Comparison of ENCODE assay signal across 8 cellular contexts in genomic region chr16:74297296-74297665, GRCh38. TPM values are rescaled to one million over a fixed set of nuclear protein-coding genes. Genes with fewer than 3 reads are reported as not detected.
A peak's percentile ranks its signal among the peaks of the same experiment; 100 is the strongest.
DNase-seq lines count a peak whose midpoint lies in the region; ATAC-seq and TF ChIP-seq lines count a peak whose summit lies in the region.

No MANE protein-coding gene starts in this region.

- DNase-seq in EL = peak; percentile 44
- peak in 2 of 3 donors; percentile 21 to 50 for DNase-seq in Peyer's patch
- peak in 3 of 4 experiments; percentile 11 to 15 (median 13) for DNase-seq in stimulated activated CD4-positive, alpha-beta T cell treated with anti-CD3 and anti-CD28 coated beads, Interleukin-1b, Interleukin-23, amount 100 ng/mL, for 24 hours (ENCODE audit: low read depth in 4 of 4, low spot score in 1 of 4)
- DNase-seq in HK-2 (ENCODE audit: unreplicated experiment) = no peak

- H3K9me3 ChIP-seq in HEK293 (ENCODE audit: control insufficient read depth, insufficient read depth, low read depth, low read length) (no peaks in the 10 kb centered on the region), Peyer's patch (no peaks in the 10 kb centered on the region), iPS-20b (ENCODE audit: insufficient read depth, low read depth, low read length) (no peaks in the 10 kb centered on the region)

- H3K4me1 ChIP-seq in HEK293 (ENCODE audit: control insufficient read depth, insufficient read depth, low read length) (no peaks in the 10 kb centered on the region; the same call in 1 of the 2 replicates), Peyer's patch (peaks cover 0 to 20% (median 0%) of the 10 kb centered on the region in 4 donors), iPS-20b (ENCODE audit: insufficient read depth, low read length) (no peaks in the 10 kb centered on the region; the same call in 1 of the 2 replicates)

- H3K27ac ChIP-seq in HEK293 (ENCODE audit: extremely low read depth, low read depth, low read length) (peak overlapping the region; percentile 94), Peyer's patch (peak overlapping the region; percentile 89 to 94 (median 93)), angular gyrus (ENCODE audit: low read depth, low read length) (peak overlapping the region; percentile 94), iPS-20b (ENCODE audit: low read length) (peak overlapping the region; percentile 95)

- POLR2A ChIA-PET in HEK293 (lab: Yijun Ruan, JAX) = interaction anchor here (0.5 to 1.3 kb wide), 4 partner anchors 8 to 974 kb away, joined by 3 to 7 read pairs (median 4); no protein-coding TSS in a partner anchor

- H3K9ac ChIP-seq in iPS-20b (ENCODE audit: low read depth, low read length) = peak overlapping the region; percentile 96

- CTCF ChIA-PET in HEK293 (lab: Yijun Ruan, JAX) = interaction anchor here (0.8 kb wide), 1 partner anchor 13 kb away, joined by 3 read pairs; no protein-coding TSS in a partner anchor

- peak overlapping the region; percentile 90 for H3K4me3 ChIP-seq in HEK293 (ENCODE audit: low read depth, low read length)
- H3K4me3 ChIP-seq in Peyer's patch = peak overlapping the region; percentile 74 to 87 (median 83)
- H3K4me3 ChIP-seq in iPS-20b (ENCODE audit: low read length) = peak overlapping the region; percentile 96

- no peak for TF ChIP-seq CTCF in HEK293 (tag by site-specific recombination; IDR thresholded peaks at IDR 0.05)
- TF ChIP-seq CTCF in Peyer's patch (IDR thresholded peaks at IDR 0.05) = no peak

- H3K27me3 ChIP-seq in Peyer's patch (no peaks in the 10 kb centered on the region), iPS-20b (ENCODE audit: insufficient read depth, low read length) (peaks cover 10% of the 10 kb centered on the region; the same call in 1 of the 2 replicates)

- TF ChIP-seq POLR2A in Peyer's patch (IDR thresholded peaks at IDR 0.05) = no peak

- H3K36me3 ChIP-seq in HEK293 (ENCODE audit: control insufficient read depth in 2 of 2, insufficient read depth in 1 of 2, low read length in 2 of 2) (peaks cover 25 to 44% of the 10 kb centered on the region in 2 experiments), Peyer's patch (peaks cover 0 to 30% (median 0%) of the 10 kb centered on the region in 3 donors), iPS-20b (ENCODE audit: insufficient read depth, low read depth, low read length) (peaks cover 43% of the 10 kb centered on the region)

- no peak for ATAC-seq in GM18873 (IDR thresholded peaks at IDR 0.05; ENCODE audit: low FRiP score, unreplicated experiment)

TF ChIP-seq in HEK293, 187 proteins besides CTCF, POLR2A, EP300 and RAD21:
- TF ChIP-seq ZFHX2 (tag by site-specific recombination; conservative IDR thresholded peaks at IDR 0.05) (no peak), ZNF132 (tag by site-specific recombination; IDR thresholded peaks at IDR 0.05; ENCODE audit: borderline replicate concordance) (no peak), PRDM10 (tag by site-specific recombination; IDR thresholded peaks at IDR 0.05) (peak; percentile 34; the same call in 1 of the 2 replicates), PBX3 (CRISPR knock-in tag; IDR thresholded peaks at IDR 0.05) (no peak), ZSCAN18 (tag by site-specific recombination; IDR thresholded peaks at IDR 0.05) (no peak), ZNF239 (tag by site-specific recombination; IDR thresholded peaks at IDR 0.05) (no peak), ZNF580 (tag by site-specific recombination; IDR thresholded peaks at IDR 0.05) (no peak), INSM2 (tag by site-specific recombination; IDR thresholded peaks at IDR 0.05) (no peak), ZNF391 (tag by site-specific recombination; IDR thresholded peaks at IDR 0.05; ENCODE audit: borderline replicate concordance, low read depth) (no peak), ZNF624 (tag by site-specific recombination; IDR thresholded peaks at IDR 0.05) (no peak), ZNF302 (tag by site-specific recombination; IDR thresholded peaks at IDR 0.05; ENCODE audit: low read depth) (no peak), ZNF324 (tag by site-specific recombination; IDR thresholded peaks at IDR 0.05) (no peak), ZNF555 (tag by site-specific recombination; conservative IDR thresholded peaks at IDR 0.05) (no peak), KLF1 (tag by site-specific recombination; IDR thresholded peaks at IDR 0.05) (0 out of 2 replicates have a peak, but pooled peaks have one; percentile 7), ZNF529 (tag by site-specific recombination; IDR thresholded peaks at IDR 0.05; ENCODE audit: insufficient replicate concordance) (no peak), ZFP69B (tag by site-specific recombination; IDR thresholded peaks at IDR 0.05) (no peak)

RNA-seq across cellular contexts. Expression of gene PSMD7, which starts 0.7 kb away (rescaled TPM):
- 10 to 100 TPM; 43.3 to 62.5 (median 53.9) TPM for total RNA-seq in Peyer's patch
